Comparison of ENCODE assay signal across 11 cellular contexts in the genomic region with DNA sequence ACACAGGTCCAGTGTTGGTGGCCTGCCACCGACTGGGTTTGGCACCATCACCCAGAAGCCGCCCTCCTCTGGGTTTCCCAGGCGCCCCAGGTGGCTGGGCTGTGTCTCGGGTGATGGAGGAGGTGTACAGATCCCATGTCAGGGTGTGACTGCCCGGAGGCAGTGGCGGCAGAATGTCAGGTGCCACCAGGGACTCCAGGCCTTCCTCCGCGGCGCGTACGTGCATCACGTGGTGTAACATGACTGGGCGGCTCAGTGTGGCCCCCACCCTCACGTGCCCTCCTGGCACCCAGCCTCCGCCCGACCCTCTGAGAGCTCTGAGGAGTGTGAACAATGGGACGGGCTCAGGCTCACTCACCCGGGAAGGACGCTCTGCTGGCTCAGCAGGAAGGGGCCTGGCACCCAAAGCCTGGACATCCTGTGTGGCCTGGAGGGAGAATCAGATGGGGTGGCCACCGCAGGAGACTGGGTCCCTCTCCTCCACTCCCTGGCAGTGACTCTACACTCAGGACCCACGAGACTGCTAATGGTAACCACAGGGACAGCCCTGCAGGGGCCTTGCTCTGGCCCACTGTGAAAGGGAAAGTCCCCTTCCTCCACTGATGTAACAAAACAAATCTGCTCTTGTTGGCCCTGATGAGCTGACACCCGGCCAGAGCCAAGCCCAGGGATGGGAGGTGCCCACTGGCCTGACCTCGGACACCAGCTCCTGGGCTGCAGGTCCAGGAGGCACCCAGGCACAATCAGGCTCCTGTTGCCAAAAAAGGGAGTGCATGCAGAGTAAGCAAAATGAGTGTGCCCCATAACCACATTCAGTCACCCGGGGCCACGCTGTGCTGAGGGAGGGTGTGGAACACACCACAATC.
DNase-seq lines count a peak whose midpoint lies in the region; ATAC-seq, FAIRE-seq and TF ChIP-seq lines count a peak whose summit lies in the region.
"Had no signal": no experiment of that assay in that cellular context is flagged by ENCODE, and none has a peak within 500 bp of the region (broad histone marks: within the 10 kb centered on the region; RNA-seq: fewer than 3 reads in every experiment).

No MANE protein-coding gene starts in this region.

- TF ChIP-seq CTCF in H1 (IDR thresholded peaks at IDR 0.05; ENCODE audit: control extremely low read depth in 1 of 3, insufficient read depth in 1 of 3, low read depth in 1 of 3, low read length in 3 of 3), result no peak
- no peak for TF ChIP-seq CTCF in osteoblast (IDR thresholded peaks at IDR 0.05; ENCODE audit: extremely low read depth, low read depth, low read length)
- TF ChIP-seq CTCF in coronary artery (IDR thresholded peaks at IDR 0.05), result no peak

- peaks cover 0 to 3% of the 10 kb centered on the region in 2 experiments; a peak in 1 of 4 replicates for H3K79me2 ChIP-seq in H1 (ENCODE audit: control insufficient read depth in 1 of 2, insufficient read depth in 2 of 2, low read length in 2 of 2)
- H3K79me2 ChIP-seq in osteoblast (ENCODE audit: insufficient read depth, low read length), result no peaks in the 10 kb centered on the region

- H2BK5ac ChIP-seq in H1 (ENCODE audit: low read depth, low read length), result no peak overlapping the region

- H4K20me1 ChIP-seq in H1 (replicated peaks in 1 of 2; ENCODE audit: control insufficient read depth in 1 of 2, insufficient read depth in 2 of 2, low read length in 2 of 2) (peaks cover 0 to 4% of the 10 kb centered on the region in 2 experiments), osteoblast (ENCODE audit: insufficient read depth, low read length) (no peaks in the 10 kb centered on the region)

- no peaks in the 10 kb centered on the region; the same call in 1 of the 2 replicates for H3K23me2 ChIP-seq in H1 (ENCODE audit: low read depth, low read length)

- H3K23ac ChIP-seq in H1 (ENCODE audit: insufficient read length), result no peak overlapping the region

- H3K9me3 ChIP-seq in H1 (ENCODE audit: insufficient read depth in 2 of 2, low read depth in 1 of 2, low read length in 1 of 2), result no peaks in the 10 kb centered on the region
- no peaks in the 10 kb centered on the region for H3K9me3 ChIP-seq in osteoblast (ENCODE audit: low read depth, low read length)
- H3K9me3 ChIP-seq: stomach had no signal

- H3K4me2 ChIP-seq in H1 (ENCODE audit: insufficient read depth in 1 of 2, low read depth in 2 of 2, low read length in 2 of 2) (no peak overlapping the region), osteoblast (ENCODE audit: insufficient read depth, low read length) (no peak overlapping the region)

- peak overlapping the region; percentile 17; the same call in 1 of the 2 replicates for H4K8ac ChIP-seq in H1 (ENCODE audit: extremely low read depth, insufficient read depth, low read length)

- TF ChIP-seq POLR2A in H1 (IDR thresholded peaks at IDR 0.05; ENCODE audit: control extremely low read depth in 1 of 2, low read depth in 2 of 2, low read length in 2 of 2), result no peak

- no peak overlapping the region for H3K4ac ChIP-seq in H1 (replicated peaks; ENCODE audit: insufficient read length, low read depth, low read length)

- no peak overlapping the region for H2BK20ac ChIP-seq in H1 (ENCODE audit: low read length)

- TF ChIP-seq RAD21 in H1 (IDR thresholded peaks at IDR 0.05 in 1 of 2, conservative IDR thresholded peaks at IDR 0.05 in 1 of 2; ENCODE audit: low read depth in 2 of 2, low read length in 2 of 2), result no peak

- H3K27me3 ChIP-seq in H1 (replicated peaks in 1 of 4; ENCODE audit: control insufficient read depth in 3 of 4, extremely low read depth in 1 of 4, insufficient read depth in 3 of 4, low read length in 3 of 4) (no peaks in the 10 kb centered on the region; a peak in 2 of 7 replicates), osteoblast (ENCODE audit: insufficient read depth, low read length) (no peaks in the 10 kb centered on the region)
- H3K27me3 ChIP-seq: stomach had no signal

- H3K4me3 ChIP-seq in H1 (ENCODE audit: extremely low read depth in 1 of 4, insufficient read depth in 2 of 4, low read depth in 3 of 4, low read length in 4 of 4) (no peak overlapping the region), osteoblast (ENCODE audit: insufficient read depth, low read length) (no peak overlapping the region), coronary artery (no peak overlapping the region)
- H3K4me3 ChIP-seq: stomach had no signal

- H2AFZ ChIP-seq in H1 (ENCODE audit: low read length), result no peak overlapping the region
- H2AFZ ChIP-seq in osteoblast (ENCODE audit: low read length), result peak overlapping the region; percentile 57

- H3K56ac ChIP-seq in H1 (replicated peaks; ENCODE audit: insufficient read length, low read depth, low read length), result no peak overlapping the region

- no peak overlapping the region for H2AK5ac ChIP-seq in H1 (ENCODE audit: low read depth, low read length)

- no peak overlapping the region for H4K5ac ChIP-seq in H1 (ENCODE audit: insufficient read length, low read depth, low read length)

- no peak overlapping the region for H2BK15ac ChIP-seq in H1 (ENCODE audit: low read length)

- H3K9ac ChIP-seq in H1 (replicated peaks in 1 of 4; ENCODE audit: extremely low read depth in 1 of 4, low read depth in 3 of 4, low read length in 3 of 4), result no peak overlapping the region

- H4K91ac ChIP-seq in H1 (replicated peaks; ENCODE audit: insufficient read length, low read length), result no peak overlapping the region

- no peak for TF ChIP-seq EP300 in H1 (IDR thresholded peaks at IDR 0.05; ENCODE audit: borderline replicate concordance in 1 of 2, low read depth in 2 of 2, low read length in 2 of 2)

- H3K4me1 ChIP-seq in H1 (replicated peaks in 1 of 4; ENCODE audit: control insufficient read depth in 3 of 4, insufficient read depth in 4 of 4, low read length in 3 of 4) (no peaks in the 10 kb centered on the region), osteoblast (ENCODE audit: insufficient read depth, low read length) (no peaks in the 10 kb centered on the region)

- CTCF ChIA-PET in H1 (lab: Charles Lee; ENCODE audit: partially characterized antibody), result interaction anchor here (0.6 to 1.4 kb wide), 5 partner anchors 47 to 344 kb away, joined by 3 to 5 read pairs (median 3); no protein-coding TSS in a partner anchor

- H2BK120ac ChIP-seq in H1 (replicated peaks; ENCODE audit: low read depth, low read length), result no peak overlapping the region

- no peaks in the 10 kb centered on the region for H3K79me1 ChIP-seq in H1 (ENCODE audit: low read depth, low read length)

- POLR2A ChIA-PET in H1 (lab: Charles Lee; ENCODE audit: partially characterized antibody), result no interaction called here

- H3K27ac ChIP-seq in H1 (ENCODE audit: low read depth, low read length) (no peak overlapping the region), osteoblast (ENCODE audit: low read depth, low read length) (no peak overlapping the region), coronary artery (peak overlapping the region in 1 of 2 donors; percentile 52)

- no peak overlapping the region for H2BK12ac ChIP-seq in H1 (ENCODE audit: low read depth, low read length)

- ATAC-seq in GM18520 (IDR thresholded peaks at IDR 0.05; ENCODE audit: unreplicated experiment) (peak; percentile 63), HG03571 (IDR thresholded peaks at IDR 0.05; ENCODE audit: unreplicated experiment) (no peak), GM21515 (IDR thresholded peaks at IDR 0.05; ENCODE audit: unreplicated experiment) (no peak)

- no peak for FAIRE-seq in H1 (lab: Jason Lieb, UNC)

- H3K36me3 ChIP-seq in H1 (ENCODE audit: control insufficient read depth in 2 of 4, insufficient read depth in 4 of 4, low read length in 3 of 4), result no peaks in the 10 kb centered on the region; a peak in 1 of 8 replicates
- no peaks in the 10 kb centered on the region for H3K36me3 ChIP-seq in osteoblast (ENCODE audit: insufficient read depth, low read length)
- H3K36me3 ChIP-seq: stomach had no signal

- H3K18ac ChIP-seq in H1 (ENCODE audit: extremely low read depth, low read length), result no peak overlapping the region

- no peak overlapping the region for H3K14ac ChIP-seq in H1 (ENCODE audit: insufficient read length)

- DNase-seq in NCI-H1436 (lab: John Stamatoyannopoulos, UW) (peak; percentile 47), H1 (ENCODE audit: low read depth in 1 of 2, low spot score in 2 of 2) (no peak), osteoblast (ENCODE audit: insufficient read length, low spot score, missing footprints) (peak; percentile 77), coronary artery (ENCODE audit: low spot score) (no peak), AG20443 (ENCODE audit: low spot score) (no peak)
- DNase-seq: naive B cell; stimulated activated CD4-positive, alpha-beta T cell treated with anti-CD3 and anti-CD28 coated beads, Interleukin-15, amount 100 ng/mL, for 24 hours; stomach had no signal

- 87% methylated on average over 25 of the region's 25 CpGs; no CpG with 5 or more reads in 1 of the 2 experiments for WGBS in H1 (ENCODE audit: extremely low coverage in 1 of 2, insufficient coverage in 1 of 2, insufficient read length in 1 of 2, insufficient replicate concordance in 2 of 2, low coverage in 1 of 2, low lambda C conversion rate in 2 of 2, missing lambda C conversion rate in 1 of 2), 2 experiments

TF ChIP-seq in H1, 55 proteins besides CTCF, POLR2A, EP300 and RAD21:
- TF ChIP-seq JUN (IDR thresholded peaks at IDR 0.05; ENCODE audit: low read depth, low read length) (no peak), CBX5 (IDR thresholded peaks at IDR 0.05; ENCODE audit: low read depth, low read length) (no peak), CHD2 (IDR thresholded peaks at IDR 0.05; ENCODE audit: low read length) (no peak), HDAC6 (IDR thresholded peaks at IDR 0.05; ENCODE audit: low read depth, low read length) (no peak), EZH2 (IDR thresholded peaks at IDR 0.05; ENCODE audit: low read depth, low read length, severe bottlenecking) (no peak), SIRT6 (IDR thresholded peaks at IDR 0.05; ENCODE audit: low read length) (no peak), FOSL1 (IDR thresholded peaks at IDR 0.05; ENCODE audit: insufficient read depth, low read depth, low read length) (no peak), GTF2F1 (IDR thresholded peaks at IDR 0.05; ENCODE audit: borderline replicate concordance, low read depth, low read length) (no peak), NRF1 (IDR thresholded peaks at IDR 0.05; ENCODE audit: low read depth, low read length) (no peak), CBX8 (IDR thresholded peaks at IDR 0.05; ENCODE audit: borderline replicate concordance, low read depth, low read length) (no peak), JUND (IDR thresholded peaks at IDR 0.05; ENCODE audit: low read length) (no peak), HDAC2 (IDR thresholded peaks at IDR 0.05; ENCODE audit: borderline replicate concordance in 1 of 2, low read depth in 2 of 2, low read length in 2 of 2) (no peak), SP2 (IDR thresholded peaks at IDR 0.05; ENCODE audit: low read length) (no peak), SAP30 (IDR thresholded peaks at IDR 0.05; ENCODE audit: insufficient read depth, insufficient replicate concordance, low read length) (no peak), MAFK (IDR thresholded peaks at IDR 0.05; ENCODE audit: low read depth, low read length) (no peak)

Comparison
In these comparisons a context has a peak if more than half of its experiments do, and no peak if none do; other contexts are left out.
1. DNase-seq: peak in NCI-H1436 (single experiment) and osteoblast (single experiment); none in H1 (0 of 2), coronary artery (single experiment) and AG20443 (single experiment).